ENCODE assay signal across 14 cellular contexts in genomic region chr5:138529812-138530211, GRCh38.
"Had no signal": no experiment of that assay in that cellular context is flagged by ENCODE, and none has a peak within 500 bp of the region (broad histone marks: within the 10 kb centered on the region; RNA-seq: fewer than 3 reads in every experiment).

No MANE protein-coding gene starts in this region.

- H3K27ac Mint-ChIP-seq: activated CD8-positive, alpha-beta memory T cell treated with anti-CD3 and anti-CD28 coated beads, Interleukin-2, amount 10 ng/mL, durations not matched to agents 7 days and 5 days; nephron had no signal

- H3K4me3 ChIP-seq: heart left ventricle had no signal

- H3K27me3 Mint-ChIP-seq: activated CD8-positive, alpha-beta memory T cell treated with anti-CD3 and anti-CD28 coated beads, Interleukin-2, amount 10 ng/mL, durations not matched to agents 7 days and 5 days; stimulated activated naive CD8-positive, alpha-beta T cell treated with anti-CD3 and anti-CD28 coated beads, Interleukin-15, amount 100 ng/mL, for 72 hours had no signal

- H3K27me3 ChIP-seq: heart left ventricle had no signal

- H3K4me1 Mint-ChIP-seq: nephron had no signal

- DNase-seq: activated CD4-positive, alpha-beta T cell treated with anti-CD3 and anti-CD28 coated beads, Interleukin-2, amount 50 U/mL, for 48 hours; activated CD4-positive, CD25-positive, alpha-beta regulatory T cell treated with anti-CD3 and anti-CD28 coated beads, Interleukin-2, amount 50 U/mL, for 72 hours; activated CD8-positive, alpha-beta memory T cell treated with anti-CD3 and anti-CD28 coated beads, Interleukin-2, amount 10 ng/mL, durations not matched to agents 7 days and 5 days; activated gamma-delta T cell treated with Interleukin-2 at 50 U/mL for 16 hours; activated T-cell treated with anti-CD3 and anti-CD28 coated beads, Interleukin-2, amount 50 U/mL, for 4 hours; aorta; heart left ventricle; islet precursor cell; mesenchymal stem cell; stimulated activated CD4-positive, alpha-beta T cell treated with anti-CD3 and anti-CD28 coated beads, Interleukin-4, amount 100 ng/mL, for 1 hour; stimulated activated naive CD8-positive, alpha-beta T cell treated with anti-CD3 and anti-CD28 coated beads, Interleukin-15, amount 100 ng/mL, for 72 hours; T-helper 2 cell had no signal

- H3K9me3 Mint-ChIP-seq: activated T-cell treated with anti-CD3 and anti-CD28 coated beads, Interleukin-2, amount 50 U/mL, for 4 hours; nephron; stimulated activated naive CD8-positive, alpha-beta T cell treated with anti-CD3 and anti-CD28 coated beads, Interleukin-15, amount 100 ng/mL, for 72 hours had no signal

- ATAC-seq: activated CD8-positive, alpha-beta memory T cell treated with anti-CD3 and anti-CD28 coated beads, Interleukin-2, amount 10 ng/mL, durations not matched to agents 7 days and 5 days; activated T-cell treated with anti-CD3 and anti-CD28 coated beads, Interleukin-2, amount 50 U/mL, for 4 hours; heart left ventricle; left lobe of liver; stimulated activated naive CD8-positive, alpha-beta T cell treated with anti-CD3 and anti-CD28 coated beads, Interleukin-15, amount 100 ng/mL, for 72 hours had no signal

- H3K9me3 ChIP-seq: heart left ventricle had no signal

- H3K27ac ChIP-seq: heart left ventricle had no signal

- H3K4me3 Mint-ChIP-seq: activated CD8-positive, alpha-beta memory T cell treated with anti-CD3 and anti-CD28 coated beads, Interleukin-2, amount 10 ng/mL, durations not matched to agents 7 days and 5 days; activated T-cell treated with anti-CD3 and anti-CD28 coated beads, Interleukin-2, amount 50 U/mL, for 4 hours; nephron; stimulated activated naive CD8-positive, alpha-beta T cell treated with anti-CD3 and anti-CD28 coated beads, Interleukin-15, amount 100 ng/mL, for 72 hours had no signal
